Comparison of ENCODE assay signal across 9 cellular contexts in genomic region chr6:113565306-113565705, GRCh38.
DNase-seq lines count a peak whose midpoint lies in the region; FAIRE-seq and TF ChIP-seq lines count a peak whose summit lies in the region.
"Had no signal": no experiment of that assay in that cellular context is flagged by ENCODE, and none has a peak within 500 bp of the region (broad histone marks: within the 10 kb centered on the region; RNA-seq: fewer than 3 reads in every experiment).

No MANE protein-coding gene starts in this region.

- H2AK5ac ChIP-seq in H1 (ENCODE audit: low read depth, low read length): no peak overlapping the region

- H3K9me3 ChIP-seq in OCI-LY3 (ENCODE audit: insufficient read depth, low read length): no peaks in the 10 kb centered on the region
- H3K9me3 ChIP-seq in H1 (ENCODE audit: insufficient read depth in 2 of 2, low read depth in 1 of 2, low read length in 1 of 2): no peaks in the 10 kb centered on the region
- no peaks in the 10 kb centered on the region for H3K9me3 ChIP-seq in mucosa of rectum (ENCODE audit: control insufficient read depth in 2 of 2, low read length in 2 of 2)
- no peaks in the 10 kb centered on the region for H3K9me3 ChIP-seq in tibial nerve

- no peaks in the 10 kb centered on the region for H3K79me2 ChIP-seq in OCI-LY3 (ENCODE audit: low read length)
- H3K79me2 ChIP-seq in H1 (ENCODE audit: control insufficient read depth in 1 of 2, insufficient read depth in 2 of 2, low read length in 2 of 2): no peaks in the 10 kb centered on the region

- peak overlapping the region; percentile 22 for H3K27ac ChIP-seq in OCI-LY3 (ENCODE audit: low read length)
- no peak overlapping the region for H3K27ac ChIP-seq in H1 (ENCODE audit: low read depth, low read length)
- peak overlapping the region; percentile 43 to 46 for H3K27ac ChIP-seq in mucosa of rectum (ENCODE audit: low read depth in 2 of 2, low read length in 2 of 2)
- H3K27ac ChIP-seq in tibial nerve: peak overlapping the region; percentile 18 to 87 (median 78)

- no peak overlapping the region for H4K5ac ChIP-seq in H1 (ENCODE audit: insufficient read length, low read depth, low read length)

- TF ChIP-seq CTCF in OCI-LY3 (IDR thresholded peaks at IDR 0.05; ENCODE audit: low read depth, low read length): no peak
- no peak for TF ChIP-seq CTCF in H1 (IDR thresholded peaks at IDR 0.05; ENCODE audit: control extremely low read depth in 1 of 3, insufficient read depth in 1 of 3, low read depth in 1 of 3, low read length in 3 of 3)
- TF ChIP-seq CTCF in tibial nerve (IDR thresholded peaks at IDR 0.05): no peak

- H2BK120ac ChIP-seq in H1 (replicated peaks; ENCODE audit: low read depth, low read length): peak overlapping the region; percentile 14

- peaks cover 38% of the 10 kb centered on the region for H3K4me1 ChIP-seq in OCI-LY3 (ENCODE audit: low read length)
- H3K4me1 ChIP-seq in H1 (replicated peaks in 1 of 4; ENCODE audit: control insufficient read depth in 3 of 4, insufficient read depth in 4 of 4, low read length in 3 of 4): peaks cover 2 to 12% (median 8%) of the 10 kb centered on the region in 4 experiments
- H3K4me1 ChIP-seq in mucosa of rectum (ENCODE audit: control insufficient read depth in 2 of 2, insufficient read depth in 2 of 2, low read length in 2 of 2): no peaks in the 10 kb centered on the region
- H3K4me1 ChIP-seq in tibial nerve: peaks cover 0 to 19% (median 0%) of the 10 kb centered on the region in 4 donors

- H2AFZ ChIP-seq in OCI-LY3 (ENCODE audit: low read depth, low read length) (peak overlapping the region; percentile 90), H1 (ENCODE audit: low read length) (no peak overlapping the region)

- TF ChIP-seq EP300 in H1 (IDR thresholded peaks at IDR 0.05; ENCODE audit: borderline replicate concordance in 1 of 2, low read depth in 2 of 2, low read length in 2 of 2) (no peak), tibial nerve (IDR thresholded peaks at IDR 0.05) (no peak)

- H2BK20ac ChIP-seq in H1 (ENCODE audit: low read length): peak overlapping the region; percentile 91; the same call in 1 of the 2 replicates

- no peak overlapping the region for H3K23ac ChIP-seq in H1 (ENCODE audit: insufficient read length)

- no peak for TF ChIP-seq RAD21 in H1 (IDR thresholded peaks at IDR 0.05 in 1 of 2, conservative IDR thresholded peaks at IDR 0.05 in 1 of 2; ENCODE audit: low read depth in 2 of 2, low read length in 2 of 2)

- peak overlapping the region; percentile 66 for H3K9ac ChIP-seq in OCI-LY3 (ENCODE audit: low read length)
- no peak overlapping the region for H3K9ac ChIP-seq in H1 (replicated peaks in 1 of 4; ENCODE audit: extremely low read depth in 1 of 4, low read depth in 3 of 4, low read length in 3 of 4)
- no peak overlapping the region for H3K9ac ChIP-seq in mucosa of rectum (ENCODE audit: low read depth in 1 of 2, low read length in 2 of 2)

- no peaks in the 10 kb centered on the region for H3K79me1 ChIP-seq in H1 (ENCODE audit: low read depth, low read length)

- H3K36me3 ChIP-seq in OCI-LY3 (replicated peaks; ENCODE audit: low read depth, low read length): no peaks in the 10 kb centered on the region
- no peaks in the 10 kb centered on the region for H3K36me3 ChIP-seq in H1 (ENCODE audit: control insufficient read depth in 2 of 4, insufficient read depth in 4 of 4, low read length in 3 of 4)
- H3K36me3 ChIP-seq in mucosa of rectum (ENCODE audit: control insufficient read depth in 2 of 2, insufficient read depth in 2 of 2, low read length in 2 of 2): no peaks in the 10 kb centered on the region
- H3K36me3 ChIP-seq in tibial nerve: no peaks in the 10 kb centered on the region

- no peak overlapping the region for H4K8ac ChIP-seq in H1 (ENCODE audit: extremely low read depth, insufficient read depth, low read length)

- H3K4ac ChIP-seq in H1 (replicated peaks; ENCODE audit: insufficient read length, low read depth, low read length): no peak overlapping the region

- DNase-seq in H1 (ENCODE audit: low read depth in 1 of 2, low spot score in 2 of 2) (no peak), tibial nerve (ENCODE audit: low spot score in 2 of 2) (no peak), NCI-H526 treated with DMSO at 0.1 percent for 48 hours (lab: John Stamatoyannopoulos, UW) (no peak)
- no peak for DNase-seq in activated naive CD4-positive, alpha-beta T cell (lab: John Stamatoyannopoulos, UW)
- no peak for DNase-seq in activated naive CD4-positive, alpha-beta T cell treated with anti-CD3 and anti-CD28 coated beads, Interleukin-2, amount 50 U/mL, for 16 hours
- DNase-seq: activated CD4-positive, alpha-beta T cell treated with anti-CD3 and anti-CD28 coated beads for 4 hours; erythroblast had no signal

- WGBS in H1 (ENCODE audit: extremely low coverage in 1 of 2, insufficient coverage in 1 of 2, insufficient read length in 1 of 2, insufficient replicate concordance in 2 of 2, low coverage in 1 of 2, low lambda C conversion rate in 2 of 2, missing lambda C conversion rate in 1 of 2), 2 experiments: 64% methylated on average over 10 of the region's 10 CpGs; no CpG with 5 or more reads in 1 of the 2 experiments
- 21 to 33% methylated on average over 10 of the region's 10 CpGs for WGBS in tibial nerve, 2 donors

- no peak overlapping the region for H3K18ac ChIP-seq in H1 (ENCODE audit: extremely low read depth, low read length)

- TF ChIP-seq POLR2A in H1 (IDR thresholded peaks at IDR 0.05; ENCODE audit: control extremely low read depth in 1 of 2, low read depth in 2 of 2, low read length in 2 of 2) (no peak), tibial nerve (IDR thresholded peaks at IDR 0.05) (no peak)

- no peak overlapping the region for H3K14ac ChIP-seq in H1 (ENCODE audit: insufficient read length)

- H3K4me2 ChIP-seq in OCI-LY3 (ENCODE audit: low read length) (peak overlapping the region; percentile 99), H1 (ENCODE audit: insufficient read depth in 1 of 2, low read depth in 2 of 2, low read length in 2 of 2) (peak overlapping the region; percentile 67 to 77)

- 0 out of 2 replicates have a peak overlapping the region, but pooled peaks have one; percentile 87 for H2BK5ac ChIP-seq in H1 (ENCODE audit: low read depth, low read length)

- no peaks in the 10 kb centered on the region for H3K23me2 ChIP-seq in H1 (ENCODE audit: low read depth, low read length)

- H3K4me3 ChIP-seq in OCI-LY3 (ENCODE audit: low read length) (peak overlapping the region; percentile 82), H1 (ENCODE audit: extremely low read depth in 1 of 4, insufficient read depth in 2 of 4, low read depth in 3 of 4, low read length in 4 of 4) (peak overlapping the region in 2 of 4 experiments; percentile 14 to 44; a peak in 3 of 8 replicates), mucosa of rectum (ENCODE audit: low read length in 2 of 2) (peak overlapping the region in 1 of 2 donors; percentile 3), tibial nerve (peak overlapping the region in 3 of 4 donors; percentile 28 to 40 (median 38))

- H3K56ac ChIP-seq in H1 (replicated peaks; ENCODE audit: insufficient read length, low read depth, low read length): no peak overlapping the region

- CTCF ChIA-PET in H1 (lab: Charles Lee; ENCODE audit: partially characterized antibody): interaction anchor here (1.0 kb wide), 1 partner anchor 162 kb away, joined by 4 read pairs; no protein-coding TSS in a partner anchor

- no peaks in the 10 kb centered on the region for H3K27me3 ChIP-seq in OCI-LY3 (ENCODE audit: low read depth, low read length)
- H3K27me3 ChIP-seq in H1 (replicated peaks in 1 of 4; ENCODE audit: control insufficient read depth in 3 of 4, extremely low read depth in 1 of 4, insufficient read depth in 3 of 4, low read length in 3 of 4): no peaks in the 10 kb centered on the region; a peak in 2 of 7 replicates
- H3K27me3 ChIP-seq in mucosa of rectum (ENCODE audit: control insufficient read depth in 2 of 2, insufficient read depth in 2 of 2, low read length in 2 of 2): no peaks in the 10 kb centered on the region
- H3K27me3 ChIP-seq in tibial nerve: no peaks in the 10 kb centered on the region

- H4K91ac ChIP-seq in H1 (replicated peaks; ENCODE audit: insufficient read length, low read length): no peak overlapping the region

- H2BK15ac ChIP-seq in H1 (ENCODE audit: low read length): no peak overlapping the region

- POLR2A ChIA-PET in H1 (lab: Charles Lee; ENCODE audit: partially characterized antibody): interaction anchor here (0.6 to 1.7 kb wide), 2 partner anchors 27 to 294 kb away, joined by 4 read pairs; no protein-coding TSS in a partner anchor

- H2BK12ac ChIP-seq in H1 (ENCODE audit: low read depth, low read length): peak overlapping the region; percentile 4; the same call in 1 of the 2 replicates

- H4K20me1 ChIP-seq in OCI-LY3 (ENCODE audit: insufficient read depth, low read length) (no peaks in the 10 kb centered on the region), H1 (replicated peaks in 1 of 2; ENCODE audit: control insufficient read depth in 1 of 2, insufficient read depth in 2 of 2, low read length in 2 of 2) (no peaks in the 10 kb centered on the region)

- no peak for FAIRE-seq in H1 (lab: Jason Lieb, UNC)

TF ChIP-seq in H1, 55 proteins besides CTCF, POLR2A, EP300 and RAD21:
- TF ChIP-seq EZH2 (IDR thresholded peaks at IDR 0.05; ENCODE audit: low read depth, low read length, severe bottlenecking) (no peak), TAF1 (IDR thresholded peaks at IDR 0.05; ENCODE audit: low read depth, low read length) (no peak), PHF8 (conservative IDR thresholded peaks at IDR 0.05; ENCODE audit: low read depth, low read length) (no peak), NRF1 (IDR thresholded peaks at IDR 0.05; ENCODE audit: low read depth, low read length) (no peak), CBX5 (IDR thresholded peaks at IDR 0.05; ENCODE audit: low read depth, low read length) (no peak), ASH2L (IDR thresholded peaks at IDR 0.05; ENCODE audit: low read length) (no peak), GABPA (IDR thresholded peaks at IDR 0.05; ENCODE audit: borderline replicate concordance, insufficient read depth, low read length) (no peak), JUN (IDR thresholded peaks at IDR 0.05; ENCODE audit: low read depth, low read length) (no peak), USF2 (IDR thresholded peaks at IDR 0.05; ENCODE audit: low read length) (no peak), KDM4A (IDR thresholded peaks at IDR 0.05; ENCODE audit: low read depth, low read length, severe bottlenecking) (no peak), JUND (IDR thresholded peaks at IDR 0.05; ENCODE audit: low read length) (no peak), TEAD4 (IDR thresholded peaks at IDR 0.05; ENCODE audit: low read depth, low read length) (no peak), CREB1 (IDR thresholded peaks at IDR 0.05) (no peak), SP1 (IDR thresholded peaks at IDR 0.05; ENCODE audit: low read depth, low read length) (no peak)
